In the genomic region with DNA sequence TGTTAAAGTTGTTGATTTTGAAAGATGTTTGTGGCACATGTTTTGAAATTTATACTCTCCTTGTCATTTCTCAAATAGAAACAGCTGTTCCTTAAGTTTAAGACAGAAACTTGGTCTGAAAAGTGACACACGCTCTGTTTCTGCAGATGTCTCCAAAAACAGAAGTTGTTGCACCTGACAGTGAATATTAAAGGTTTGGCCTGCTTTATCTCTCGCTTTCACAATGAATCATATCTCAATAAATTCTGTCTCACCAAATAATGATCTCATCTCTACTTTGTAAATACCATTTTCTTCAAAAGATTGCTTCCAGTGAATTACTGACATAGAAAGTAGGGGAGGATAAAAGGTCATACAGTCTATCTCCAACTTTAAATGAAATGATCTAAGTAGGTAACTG, we compare ENCODE assay signal across 1 cellular context.
TF ChIP-seq lines count a peak whose summit lies in the region.

No MANE protein-coding gene starts in this region.

TF ChIP-seq in SK-N-SH treated with all-trans-retinoic acid at 6 μM for 48 hours, 23 proteins besides CTCF, POLR2A, EP300 and RAD21 (continued from another document):
- TF ChIP-seq CSRNP3 (CRISPR knock-in tag; IDR thresholded peaks at IDR 0.05) (no peak), ZFP30 (CRISPR knock-in tag; IDR thresholded peaks at IDR 0.05) (no peak), ISL1 (CRISPR knock-in tag; IDR thresholded peaks at IDR 0.05) (peak; percentile 62), SNAI2 (CRISPR knock-in tag; IDR thresholded peaks at IDR 0.05) (no peak), ZNF565 (CRISPR knock-in tag; conservative IDR thresholded peaks at IDR 0.05; ENCODE audit: low read depth) (no peak), TOX (CRISPR knock-in tag; IDR thresholded peaks at IDR 0.05; ENCODE audit: borderline replicate concordance) (no peak)
TF ChIP-seq in SK-N-SH treated with all-trans-retinoic acid at 6 μM for 48 hours: peak in this region for 1.
